Comparison of ENCODE assay signal across 16 cellular contexts in the genomic region with DNA sequence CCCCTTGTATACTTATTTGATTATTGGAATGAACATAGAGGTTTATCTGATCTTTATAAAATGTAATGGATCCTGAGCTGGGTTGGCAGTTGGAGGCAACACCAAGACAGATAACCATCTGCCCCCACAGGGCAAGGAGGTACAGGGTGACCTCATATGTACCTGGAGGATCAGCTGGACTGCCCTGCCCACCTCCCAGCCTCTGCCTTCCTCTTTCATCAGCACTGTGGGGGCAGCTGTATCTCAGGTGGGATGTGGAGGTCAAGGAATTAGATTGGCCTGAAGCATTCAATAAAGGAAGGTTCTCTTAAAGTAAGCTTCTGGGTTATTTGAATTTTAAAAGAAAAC.
"Had no signal": no experiment of that assay in that cellular context is flagged by ENCODE, and none has a peak within 500 bp of the region (broad histone marks: within the 10 kb centered on the region; RNA-seq: fewer than 3 reads in every experiment).

No MANE protein-coding gene starts in this region.

- ATAC-seq: activated naive CD8-positive, alpha-beta T cell treated with anti-CD3 and anti-CD28 coated beads, Interleukin-2, amount 50 U/mL, for 24 hours; right lobe of liver; stimulated activated naive CD8-positive, alpha-beta T cell treated with anti-CD3 and anti-CD28 coated beads, Interleukin-15, amount 100 ng/mL, for 72 hours; T-cell had no signal

- H3K9me3 ChIP-seq: prostate gland, right lobe of liver, upper lobe of right lung had no signal

- H3K4me1 Mint-ChIP-seq: activated naive CD8-positive, alpha-beta T cell treated with anti-CD3 and anti-CD28 coated beads, Interleukin-2, amount 50 U/mL, for 24 hours; nephron; stimulated activated naive CD8-positive, alpha-beta T cell treated with anti-CD3 and anti-CD28 coated beads, Interleukin-15, amount 100 ng/mL, for 72 hours; T-cell had no signal

- H3K27me3 ChIP-seq: right lobe of liver had no signal

- H3K4me1 ChIP-seq: prostate gland, upper lobe of right lung had no signal

- DNase-seq: activated naive CD4-positive, alpha-beta T cell treated with Interleukin-2 at 50 U/mL for 16 hours; activated naive CD8-positive, alpha-beta T cell treated with anti-CD3 and anti-CD28 coated beads, Interleukin-2, amount 50 U/mL, for 24 hours; aorta; effector memory CD4-positive, alpha-beta T cell; head of caudate nucleus; nucleus accumbens; right lobe of liver; stimulated activated CD4-positive, alpha-beta T cell treated with anti-CD3 and anti-CD28 coated beads, Interleukin-1b, Interleukin-23, amount 100 ng/mL, for 48 hours; stimulated activated naive CD8-positive, alpha-beta T cell treated with anti-CD3 and anti-CD28 coated beads, Interleukin-15, amount 100 ng/mL, for 72 hours; T-cell; T-helper 9 cell; upper lobe of right lung had no signal

- H3K9me3 Mint-ChIP-seq: activated naive CD8-positive, alpha-beta T cell treated with anti-CD3 and anti-CD28 coated beads, Interleukin-2, amount 50 U/mL, for 24 hours; activated T-helper 1 cell treated with anti-CD3 and anti-CD28 coated beads, Interleukin-12 subunit alpha, Interleukin-12 subunit beta, Interleukin-2, Interleukin-4 antibody, amounts not matched to agents 30 ng/mL and 10 ng/mL and 1 ng/mL, durations not matched to agents 14 hours and 24 hours and 36 hours; dendritic cell treated with granulocyte-macrophage colony-stimulating factor and Interleukin-4, amounts not matched to agents 40 ng/mL and 50 ng/mL, for 4 days; nephron had no signal

- H3K36me3 Mint-ChIP-seq: T-cell had no signal

- H3K27ac ChIP-seq: prostate gland, right lobe of liver, upper lobe of right lung had no signal

- H3K27ac Mint-ChIP-seq: activated naive CD8-positive, alpha-beta T cell treated with anti-CD3 and anti-CD28 coated beads, Interleukin-2, amount 50 U/mL, for 24 hours; activated T-helper 1 cell treated with anti-CD3 and anti-CD28 coated beads, Interleukin-12 subunit alpha, Interleukin-12 subunit beta, Interleukin-2, Interleukin-4 antibody, amounts not matched to agents 30 ng/mL and 10 ng/mL and 1 ng/mL, durations not matched to agents 14 hours and 24 hours and 36 hours; dendritic cell treated with granulocyte-macrophage colony-stimulating factor and Interleukin-4, amounts not matched to agents 40 ng/mL and 50 ng/mL, for 4 days; stimulated activated naive CD8-positive, alpha-beta T cell treated with anti-CD3 and anti-CD28 coated beads, Interleukin-15, amount 100 ng/mL, for 72 hours; T-cell had no signal

- H3K4me3 ChIP-seq: prostate gland, right lobe of liver, upper lobe of right lung had no signal

- H3K4me3 Mint-ChIP-seq: activated naive CD8-positive, alpha-beta T cell treated with anti-CD3 and anti-CD28 coated beads, Interleukin-2, amount 50 U/mL, for 24 hours; activated T-helper 1 cell treated with anti-CD3 and anti-CD28 coated beads, Interleukin-12 subunit alpha, Interleukin-12 subunit beta, Interleukin-2, Interleukin-4 antibody, amounts not matched to agents 30 ng/mL and 10 ng/mL and 1 ng/mL, durations not matched to agents 14 hours and 24 hours and 36 hours; dendritic cell treated with granulocyte-macrophage colony-stimulating factor and Interleukin-4, amounts not matched to agents 40 ng/mL and 50 ng/mL, for 4 days; nephron; stimulated activated naive CD8-positive, alpha-beta T cell treated with anti-CD3 and anti-CD28 coated beads, Interleukin-15, amount 100 ng/mL, for 72 hours; T-cell had no signal

- H3K36me3 ChIP-seq: prostate gland, right lobe of liver, upper lobe of right lung had no signal

- H3K27me3 Mint-ChIP-seq: dendritic cell treated with granulocyte-macrophage colony-stimulating factor and Interleukin-4, amounts not matched to agents 40 ng/mL and 50 ng/mL, for 4 days had no signal
